ENCODE assay signal across 10 cellular contexts in the genomic region with DNA sequence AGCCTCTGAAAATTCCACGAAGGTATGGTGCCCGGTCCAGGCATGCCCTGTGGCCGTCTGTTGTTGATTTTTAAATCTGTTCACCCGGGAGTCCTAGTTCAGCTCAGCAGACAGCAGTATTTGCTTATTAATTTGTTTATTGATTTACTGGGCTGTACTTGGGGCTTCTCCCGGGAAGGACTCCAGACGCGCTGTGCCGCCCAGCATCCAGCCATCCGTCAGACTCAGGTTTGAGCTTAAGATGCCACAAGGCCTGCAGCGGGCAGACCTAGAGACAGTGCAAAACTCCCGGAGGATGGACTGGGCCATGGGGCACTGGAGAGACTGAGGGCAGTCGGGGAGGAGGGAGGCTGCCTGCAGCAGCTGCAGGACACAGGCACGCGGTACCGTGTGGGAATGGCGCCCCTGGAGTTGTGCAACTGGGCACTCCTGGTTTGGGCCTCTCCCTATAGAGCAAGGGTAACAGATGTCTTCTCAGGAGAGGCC. TPM values are rescaled to one million over a fixed set of nuclear protein-coding genes. Genes with fewer than 3 reads are reported as not detected.
A peak's percentile ranks its signal among the peaks of the same experiment; 100 is the strongest.
DNase-seq lines count a peak whose midpoint lies in the region; ATAC-seq, FAIRE-seq and TF ChIP-seq lines count a peak whose summit lies in the region.
"Had no signal": no experiment of that assay in that cellular context is flagged by ENCODE, and none has a peak within 500 bp of the region (broad histone marks: within the 10 kb centered on the region; RNA-seq: fewer than 3 reads in every experiment).

No MANE protein-coding gene starts in this region.

- TF ChIP-seq EP300 in H1 (IDR thresholded peaks at IDR 0.05; ENCODE audit: borderline replicate concordance in 1 of 2, low read depth in 2 of 2, low read length in 2 of 2) = no peak

- H3K27ac ChIP-seq in Peyer's patch = peak overlapping the region; percentile 63 to 84 (median 71)
- H3K27ac ChIP-seq in H1 (ENCODE audit: low read depth, low read length) = no peak overlapping the region
- H3K27ac ChIP-seq: thoracic aorta had no signal

- peaks cover 4% of the 10 kb centered on the region for H3K23me2 ChIP-seq in H1 (ENCODE audit: low read depth, low read length)

- H3K9ac ChIP-seq in H1 (replicated peaks in 1 of 4; ENCODE audit: extremely low read depth in 1 of 4, low read depth in 3 of 4, low read length in 3 of 4) = no peak overlapping the region

- no peak overlapping the region for H4K5ac ChIP-seq in H1 (ENCODE audit: insufficient read length, low read depth, low read length)

- no peak overlapping the region for H3K18ac ChIP-seq in H1 (ENCODE audit: extremely low read depth, low read length)

- H3K79me1 ChIP-seq in H1 (ENCODE audit: low read depth, low read length) = no peaks in the 10 kb centered on the region

- H3K79me2 ChIP-seq in H1 (ENCODE audit: control insufficient read depth in 1 of 2, insufficient read depth in 2 of 2, low read length in 2 of 2) = no peaks in the 10 kb centered on the region

- no peak overlapping the region for H3K14ac ChIP-seq in H1 (ENCODE audit: insufficient read length)

- no peak overlapping the region for H2BK5ac ChIP-seq in H1 (ENCODE audit: low read depth, low read length)

- CTCF ChIA-PET in H1 (lab: Charles Lee; ENCODE audit: partially characterized antibody) = interaction anchor here (1.1 to 2.4 kb wide), 13 partner anchors 8 to 137 kb away, joined by 3 to 11 read pairs (median 5); no protein-coding TSS in a partner anchor

- ATAC-seq in HG03108 (IDR thresholded peaks at IDR 0.05; ENCODE audit: unreplicated experiment) (no peak), GM18870 (IDR thresholded peaks at IDR 0.05; ENCODE audit: unreplicated experiment) (no peak), HG03520 (IDR thresholded peaks at IDR 0.05; ENCODE audit: unreplicated experiment) (no peak)

- 75% methylated on average over 16 of the region's 16 CpGs; no CpG with 5 or more reads in 1 of the 2 experiments for WGBS in H1 (ENCODE audit: extremely low coverage in 1 of 2, insufficient coverage in 1 of 2, insufficient read length in 1 of 2, insufficient replicate concordance in 2 of 2, low coverage in 1 of 2, low lambda C conversion rate in 2 of 2, missing lambda C conversion rate in 1 of 2), 2 experiments

- H3K9me3 ChIP-seq in Peyer's patch = no peaks in the 10 kb centered on the region
- H3K9me3 ChIP-seq in H1 (ENCODE audit: insufficient read depth in 2 of 2, low read depth in 1 of 2, low read length in 1 of 2) = no peaks in the 10 kb centered on the region
- H3K9me3 ChIP-seq: thoracic aorta had no signal

- no peak overlapping the region for H3K23ac ChIP-seq in H1 (ENCODE audit: insufficient read length)

- no peak overlapping the region for H3K56ac ChIP-seq in H1 (replicated peaks; ENCODE audit: insufficient read length, low read depth, low read length)

- H2BK20ac ChIP-seq in H1 (ENCODE audit: low read length) = no peak overlapping the region

- peak overlapping the region in 3 of 4 donors; percentile 19 to 31 (median 29) for H3K4me3 ChIP-seq in Peyer's patch
- no peak overlapping the region for H3K4me3 ChIP-seq in H1 (ENCODE audit: extremely low read depth in 1 of 4, insufficient read depth in 2 of 4, low read depth in 3 of 4, low read length in 4 of 4)
- H3K4me3 ChIP-seq: thoracic aorta had no signal

- peak; percentile 41 for DNase-seq in stimulated activated CD4-positive, alpha-beta T cell treated with anti-CD3 and anti-CD28 coated beads, Interleukin-15, amount 100 ng/mL, for 24 hours
- DNase-seq in stimulated activated CD4-positive, alpha-beta T cell treated with anti-CD3 and anti-CD28 coated beads, Interleukin-1b, Interleukin-23, amount 100 ng/mL, for 48 hours = no peak
- DNase-seq in Peyer's patch (no peak), H1 (ENCODE audit: low read depth in 1 of 2, low spot score in 2 of 2) (no peak), UCSD-AML1 (lab: John Stamatoyannopoulos, UW; ENCODE audit: unreplicated experiment) (no peak)
- DNase-seq: NCI-H774 had no signal

- H2AK5ac ChIP-seq in H1 (ENCODE audit: low read depth, low read length) = no peak overlapping the region

- H4K91ac ChIP-seq in H1 (replicated peaks; ENCODE audit: insufficient read length, low read length) = no peak overlapping the region

- no peak for FAIRE-seq in H1 (lab: Jason Lieb, UNC)

- no peak overlapping the region for H2BK120ac ChIP-seq in H1 (replicated peaks; ENCODE audit: low read depth, low read length)

- H2BK15ac ChIP-seq in H1 (ENCODE audit: low read length) = peak overlapping the region; percentile 46; the same call in 1 of the 2 replicates

- H3K36me3 ChIP-seq in Peyer's patch (no peaks in the 10 kb centered on the region), H1 (ENCODE audit: control insufficient read depth in 2 of 4, insufficient read depth in 4 of 4, low read length in 3 of 4) (no peaks in the 10 kb centered on the region)
- H3K36me3 ChIP-seq: thoracic aorta had no signal

- no peak for TF ChIP-seq RAD21 in H1 (IDR thresholded peaks at IDR 0.05 in 1 of 2, conservative IDR thresholded peaks at IDR 0.05 in 1 of 2; ENCODE audit: low read depth in 2 of 2, low read length in 2 of 2)

- no peak for TF ChIP-seq POLR2A in Peyer's patch (IDR thresholded peaks at IDR 0.05)
- TF ChIP-seq POLR2A in H1 (IDR thresholded peaks at IDR 0.05; ENCODE audit: control extremely low read depth in 1 of 2, low read depth in 2 of 2, low read length in 2 of 2) = no peak

- H4K20me1 ChIP-seq in H1 (replicated peaks in 1 of 2; ENCODE audit: control insufficient read depth in 1 of 2, insufficient read depth in 2 of 2, low read length in 2 of 2) = no peaks in the 10 kb centered on the region

- H3K4me2 ChIP-seq in H1 (ENCODE audit: insufficient read depth in 1 of 2, low read depth in 2 of 2, low read length in 2 of 2) = no peak overlapping the region

- no peak overlapping the region for H3K4ac ChIP-seq in H1 (replicated peaks; ENCODE audit: insufficient read length, low read depth, low read length)

- 0 out of 2 replicates have a peak overlapping the region, but pooled peaks have one; percentile 68 for H2BK12ac ChIP-seq in H1 (ENCODE audit: low read depth, low read length)

- H2AFZ ChIP-seq in H1 (ENCODE audit: low read length) = peak overlapping the region; percentile 27; the same call in 1 of the 2 replicates

- no peaks in the 10 kb centered on the region for H3K27me3 ChIP-seq in Peyer's patch
- H3K27me3 ChIP-seq in H1 (replicated peaks in 1 of 4; ENCODE audit: control insufficient read depth in 3 of 4, extremely low read depth in 1 of 4, insufficient read depth in 3 of 4, low read length in 3 of 4) = peaks cover 0 to 17% (median 10%) of the 10 kb centered on the region in 4 experiments; a peak in 6 of 7 replicates

- POLR2A ChIA-PET in H1 (lab: Charles Lee; ENCODE audit: partially characterized antibody) = interaction anchor here (0.8 to 1.5 kb wide), 2 partner anchors 8 to 26 kb away, joined by 3 to 5 read pairs; no protein-coding TSS in a partner anchor

- peak overlapping the region; percentile 29; the same call in 1 of the 2 replicates for H4K8ac ChIP-seq in H1 (ENCODE audit: extremely low read depth, insufficient read depth, low read length)

- H3K4me1 ChIP-seq in Peyer's patch (peaks cover 4 to 20% (median 10%) of the 10 kb centered on the region in 4 donors), H1 (replicated peaks in 1 of 4; ENCODE audit: control insufficient read depth in 3 of 4, insufficient read depth in 4 of 4, low read length in 3 of 4) (peaks cover 2 to 41% (median 33%) of the 10 kb centered on the region in 4 experiments)

- TF ChIP-seq CTCF in Peyer's patch (IDR thresholded peaks at IDR 0.05) (no peak), H1 (IDR thresholded peaks at IDR 0.05; ENCODE audit: control extremely low read depth in 1 of 3, insufficient read depth in 1 of 3, low read depth in 1 of 3, low read length in 3 of 3) (no peak)

TF ChIP-seq in H1, 55 proteins besides CTCF, POLR2A, EP300 and RAD21:
- no peak for TF ChIP-seq CBX8 (IDR thresholded peaks at IDR 0.05; ENCODE audit: borderline replicate concordance, low read depth, low read length)
- no peak for TF ChIP-seq BCL11A (IDR thresholded peaks at IDR 0.05; ENCODE audit: low read depth in 2 of 2, low read length in 2 of 2)
- no peak for TF ChIP-seq ZNF274 (IDR thresholded peaks at IDR 0.05; ENCODE audit: borderline replicate concordance, extremely low read depth, low read length)
- TF ChIP-seq MAFK (IDR thresholded peaks at IDR 0.05; ENCODE audit: low read depth, low read length) = no peak
- TF ChIP-seq RFX5 (IDR thresholded peaks at IDR 0.05; ENCODE audit: borderline replicate concordance, low read depth, low read length) = no peak
- TF ChIP-seq YY1 (IDR thresholded peaks at IDR 0.05; ENCODE audit: low read depth, low read length) = no peak
- TF ChIP-seq ATF3 (IDR thresholded peaks at IDR 0.05; ENCODE audit: insufficient read depth, low read depth, low read length) = no peak
- no peak for TF ChIP-seq CEBPB (IDR thresholded peaks at IDR 0.05; ENCODE audit: low read depth, low read length)
TF ChIP-seq in H1: peak in this region for 0.

RNA-seq across cellular contexts. Expression of gene CCDC167, which starts 17.3 kb away (rescaled TPM):
- 10 to 100 TPM in 3 of 4 donors, 1 to 10 TPM in 1; 8.0 to 28.1 (median 19.3) TPM for total RNA-seq in Peyer's patch
- total RNA-seq in H1 (2021; fragmentation: NEBNext Ultra II Directional; extraction: Animal tissue kit (Norgen Biotek cat#: 25700)) = 11.0 TPM in 2 replicates
- 20.6 and 26.5 TPM in 2 replicates for polyA plus RNA-seq in H1 (2011; rRNA removed)
- polyA plus RNA-seq in H1 (2011; cell fraction: cytosol; rRNA removed) = 28.8 TPM
- polyA plus RNA-seq in H1 (2011; cell fraction: nucleus; rRNA removed) = 13.9 TPM
- polyA plus RNA-seq in H1 (2012, experiment 1 of 2) = 15.0 to 25.7 TPM (median 18.5 TPM) in 4 replicates
- polyA plus RNA-seq in H1 (2012, experiment 2 of 2) = 41.9 TPM
- 30.8 TPM for polyA plus RNA-seq in H1 (2013, experiment 1 of 2)
- polyA plus RNA-seq in H1 (2013, experiment 2 of 2) = 29.4 TPM
- polyA minus RNA-seq in H1 (2011; rRNA and poly(A)+ RNA removed) = 4.4 and 4.8 TPM in 2 replicates
- not detected for polyA minus RNA-seq in H1 (2011; cell fraction: cytosol; rRNA and poly(A)+ RNA removed)
- polyA minus RNA-seq in H1 (2011; cell fraction: nucleus; rRNA and poly(A)+ RNA removed) = 4.6 TPM

Comparison
In these comparisons a context has a peak if more than half of its experiments do, and no peak if none do; other contexts are left out.
1. H3K4me3 ChIP-seq: peak in Peyer's patch (3 of 4); none in H1 (0 of 4).